In genomic region chr1:243236604-243237252, GRCh38 we compare ENCODE assay signal across 14 cellular contexts. TPM values are rescaled to one million over a fixed set of nuclear protein-coding genes. Genes with fewer than 3 reads are reported as not detected.
A peak's percentile ranks its signal among the peaks of the same experiment; 100 is the strongest.
DNase-seq lines count a peak whose midpoint lies in the region; ATAC-seq and TF ChIP-seq lines count a peak whose summit lies in the region.
"Had no signal": no experiment of that assay in that cellular context is flagged by ENCODE, and none has a peak within 500 bp of the region (broad histone marks: within the 10 kb centered on the region; RNA-seq: fewer than 3 reads in every experiment).

No MANE protein-coding gene starts in this region.

- H3K9me3 ChIP-seq in A673 (ENCODE audit: low read depth, low read length, poor library complexity, severe bottlenecking) (peaks cover 5% of the 10 kb centered on the region), neuronal stem cell (replicated peaks in 1 of 2; ENCODE audit: control insufficient read depth in 2 of 2, insufficient read depth in 1 of 2, low read depth in 1 of 2, low read length in 2 of 2) (peaks cover 5 to 36% of the 10 kb centered on the region in 2 donors)
- H3K9me3 ChIP-seq: SJCRH30 had no signal

- H4K8ac ChIP-seq in neuronal stem cell (ENCODE audit: low read depth, low read length): no peak overlapping the region

- H3K4me1 ChIP-seq in A673 (ENCODE audit: insufficient read depth, low read length, poor library complexity, severe bottlenecking) (no peaks in the 10 kb centered on the region), neuronal stem cell (ENCODE audit: control insufficient read depth in 2 of 2, insufficient read depth in 1 of 2, low read depth in 1 of 2, low read length in 2 of 2) (no peaks in the 10 kb centered on the region)

- no peak for TF ChIP-seq CTCF in WTC11 (IDR thresholded peaks at IDR 0.05)
- TF ChIP-seq CTCF in A673 (conservative IDR thresholded peaks at IDR 0.05; ENCODE audit: low read depth, low read length): no peak

- H3K27ac ChIP-seq in A673 (ENCODE audit: low read depth, low read length, poor library complexity, severe bottlenecking) (no peak overlapping the region), neuronal stem cell (replicated peaks; ENCODE audit: low read length) (no peak overlapping the region)
- H3K27ac ChIP-seq: SJCRH30 had no signal

- ATAC-seq in GM19467 (IDR thresholded peaks at IDR 0.05; ENCODE audit: unreplicated experiment): peak; percentile 63
- peak; percentile 69 for ATAC-seq in HG02943 (IDR thresholded peaks at IDR 0.05; ENCODE audit: low read depth, unreplicated experiment)
- 0 out of 2 replicates have a peak, but pooled peaks have one; percentile 20 for ATAC-seq in WTC11
- peak; percentile 73 to 93 for ATAC-seq in stimulated activated naive B cell treated with anti-CD40 and anti-IgM and Interleukin-4, amounts not matched to agents 10 μg/mL and 1 μg/mL and 100 μg/mL, for 72 hours (replicated peaks)
- ATAC-seq: left lobe of liver had no signal

- H3K27ac Mint-ChIP-seq in WTC11: peak overlapping the region; percentile 87
- H3K27ac Mint-ChIP-seq in stimulated activated naive B cell treated with anti-CD40 and anti-IgM and Interleukin-4, amounts not matched to agents 10 μg/mL and 1 μg/mL and 100 μg/mL, for 72 hours: peak overlapping the region; percentile 62

- H2BK15ac ChIP-seq in neuronal stem cell (ENCODE audit: low read length): no peak overlapping the region

- H2BK12ac ChIP-seq in neuronal stem cell (ENCODE audit: low read length): no peak overlapping the region

- H3K36me3 ChIP-seq in A673 (ENCODE audit: insufficient read depth, low read length, poor library complexity, severe bottlenecking) (peaks cover 9% of the 10 kb centered on the region), neuronal stem cell (replicated peaks in 1 of 2; ENCODE audit: control insufficient read depth in 2 of 2, insufficient read depth in 2 of 2, low read length in 2 of 2) (peaks cover 4 to 55% of the 10 kb centered on the region in 2 donors)

- no peak overlapping the region for H3K18ac ChIP-seq in neuronal stem cell (ENCODE audit: low read length)

- H3K27me3 ChIP-seq in A673 (replicated peaks; ENCODE audit: insufficient read depth, low read depth, low read length, poor library complexity) (no peaks in the 10 kb centered on the region), neuronal stem cell (ENCODE audit: control insufficient read depth in 3 of 3, insufficient read depth in 3 of 3, low read depth in 1 of 3, low read length in 3 of 3) (no peaks in the 10 kb centered on the region)
- H3K27me3 ChIP-seq: esophagus squamous epithelium, SJCRH30 had no signal

- no peak overlapping the region for H2AK5ac ChIP-seq in neuronal stem cell (ENCODE audit: low read depth, low read length)

- no peak overlapping the region for H3K4me3 ChIP-seq in A673 (ENCODE audit: low read depth, low read length, poor library complexity, severe bottlenecking)
- no peak overlapping the region for H3K4me3 ChIP-seq in neuronal stem cell (ENCODE audit: low read length in 2 of 2)
- H3K4me3 ChIP-seq: esophagus squamous epithelium, SJCRH30 had no signal

- H3K23ac ChIP-seq in neuronal stem cell (ENCODE audit: low read depth, low read length, poor library complexity): no peak overlapping the region

- H3K14ac ChIP-seq in neuronal stem cell (ENCODE audit: low read length): no peak overlapping the region

- POLR2A ChIA-PET in WTC11 (lab: Charles Lee) (no interaction called here), A673 (lab: Charles Lee; ENCODE audit: low non-redundant PET) (no interaction called here)

- no peaks in the 10 kb centered on the region for H3K79me1 ChIP-seq in neuronal stem cell (ENCODE audit: low read depth, low read length)

- no peak overlapping the region for H2BK120ac ChIP-seq in neuronal stem cell (ENCODE audit: low read depth, low read length)

- H4K91ac ChIP-seq in neuronal stem cell (ENCODE audit: low read depth, low read length, poor library complexity): no peak overlapping the region

- DNase-seq in WTC11 (ENCODE audit: low spot score) (no peak), activated gamma-delta T cell treated with Interleukin-2 at 50 U/mL for 16 hours (no peak), A673 (ENCODE audit: low spot score) (no peak), neuronal stem cell (ENCODE audit: low spot score) (no peak)
- DNase-seq in stimulated activated naive B cell treated with anti-CD40 and anti-IgM and Interleukin-4, amounts not matched to agents 10 μg/mL and 1 μg/mL and 100 μg/mL, for 72 hours: no peak
- DNase-seq in activated CD4-positive, alpha-beta T cell treated with anti-CD3 and anti-CD28 coated beads, Interleukin-2, amount 50 U/mL, for 4 hours: no peak
- DNase-seq: amygdala, esophagus squamous epithelium, NCI-H2107, posterior cingulate gyrus, SJCRH30 had no signal

- no peaks in the 10 kb centered on the region for H3K27me3 Mint-ChIP-seq in WTC11 (ENCODE audit: low read depth)
- H3K27me3 Mint-ChIP-seq in stimulated activated naive B cell treated with anti-CD40 and anti-IgM and Interleukin-4, amounts not matched to agents 10 μg/mL and 1 μg/mL and 100 μg/mL, for 72 hours: no peaks in the 10 kb centered on the region

- no CpG with 5 or more reads among the region's 4 CpGs for WGBS in neuronal stem cell (ENCODE audit: extremely low coverage in 2 of 2, insufficient read length in 2 of 2, insufficient replicate concordance in 1 of 2), 2 donors

- no peak overlapping the region for H2BK5ac ChIP-seq in neuronal stem cell (ENCODE audit: low read length)

- intact Hi-C loops in A673 (cut with micrococcal nuclease; ENCODE audit: unreplicated experiment): no loop called here

- H3K4me2 ChIP-seq in neuronal stem cell (ENCODE audit: insufficient read depth, low read length, poor library complexity, severe bottlenecking): no peak overlapping the region

- H3K36me3 Mint-ChIP-seq in WTC11: peaks cover 26% of the 10 kb centered on the region
- H3K36me3 Mint-ChIP-seq in stimulated activated naive B cell treated with anti-CD40 and anti-IgM and Interleukin-4, amounts not matched to agents 10 μg/mL and 1 μg/mL and 100 μg/mL, for 72 hours: peaks cover 24 to 50% of the 10 kb centered on the region in 2 donors

- BruUV-seq in A673 (replicated peaks; lab: Mats Ljungman, UMichigan): no TSS peak

- peaks cover 20% of the 10 kb centered on the region for H3K9me3 Mint-ChIP-seq in WTC11
- peaks cover 8 to 11% of the 10 kb centered on the region in 2 donors for H3K9me3 Mint-ChIP-seq in stimulated activated naive B cell treated with anti-CD40 and anti-IgM and Interleukin-4, amounts not matched to agents 10 μg/mL and 1 μg/mL and 100 μg/mL, for 72 hours

- H2AFZ ChIP-seq in neuronal stem cell (ENCODE audit: low read length): no peak overlapping the region

- no peak overlapping the region for H3K9ac ChIP-seq in neuronal stem cell (ENCODE audit: low read depth, low read length, poor library complexity)

- CTCF ChIA-PET in WTC11 (lab: Charles Lee) (interaction anchor here (1.2 kb wide), 1 partner anchor 113 kb away, joined by 3 read pairs; no protein-coding TSS in a partner anchor), A673 (lab: Charles Lee) (no interaction called here)

- H3K4me3 Mint-ChIP-seq in WTC11: no peak overlapping the region
- peak overlapping the region; percentile 48 to 54 for H3K4me3 Mint-ChIP-seq in stimulated activated naive B cell treated with anti-CD40 and anti-IgM and Interleukin-4, amounts not matched to agents 10 μg/mL and 1 μg/mL and 100 μg/mL, for 72 hours

- H3K4me1 Mint-ChIP-seq in WTC11: peaks cover 18% of the 10 kb centered on the region
- peaks cover 19 to 48% of the 10 kb centered on the region in 2 donors for H3K4me1 Mint-ChIP-seq in stimulated activated naive B cell treated with anti-CD40 and anti-IgM and Interleukin-4, amounts not matched to agents 10 μg/mL and 1 μg/mL and 100 μg/mL, for 72 hours

- H3K4ac ChIP-seq in neuronal stem cell (ENCODE audit: low read length): no peak overlapping the region

TF ChIP-seq in WTC11, 78 proteins besides CTCF, POLR2A, EP300 and RAD21 (continues in another document):
- TF ChIP-seq ARID4B (CRISPR knock-in tag; IDR thresholded peaks at IDR 0.05; ENCODE audit: borderline replicate concordance) (no peak), JAZF1 (CRISPR knock-in tag; IDR thresholded peaks at IDR 0.05) (no peak), ZBTB21 (CRISPR knock-in tag; IDR thresholded peaks at IDR 0.05; ENCODE audit: borderline replicate concordance) (no peak), NFYB (CRISPR knock-in tag; conservative IDR thresholded peaks at IDR 0.05; ENCODE audit: low read depth) (no peak)

RNA-seq across cellular contexts. Expression of gene CEP170, which starts 18.4 kb away (rescaled TPM):
- total RNA-seq in WTC11 (2021) (89.6 to 94.7 TPM (median 90.3 TPM) in 3 replicates), A673 (2021) (62.4 and 67.8 TPM in 2 replicates)
- 80.0 TPM for polyA plus RNA-seq in neuronal stem cell (2013, experiment 1 of 2)
- 83.8 TPM for polyA plus RNA-seq in neuronal stem cell (2013, experiment 2 of 2)

RNA-seq across cellular contexts. Expression of gene SDCCAG8, which starts 19.1 kb away (rescaled TPM):
- total RNA-seq in WTC11 (2021) (33.6 to 44.3 TPM (median 42.4 TPM) in 3 replicates), A673 (2021) (9.1 and 9.7 TPM in 2 replicates)
- 16.0 TPM for polyA plus RNA-seq in neuronal stem cell (2013, experiment 1 of 2)
- polyA plus RNA-seq in neuronal stem cell (2013, experiment 2 of 2): 15.2 TPM

Comparison
In these comparisons a context has a peak if more than half of its experiments do, and no peak if none do; other contexts are left out.
1. ATAC-seq: peak in every context shown above with its lines; median percentile 83 in stimulated activated naive B cell treated with anti-CD40 and anti-IgM and Interleukin-4, amounts not matched to agents 10 μg/mL and 1 μg/mL and 100 μg/mL, for 72 hours; 69 in HG02943; 63 in GM19467; 20 in WTC11.